In genomic region chr1:173870252-173871075, GRCh38 we compare ENCODE assay signal across 8 cellular contexts. TPM values are rescaled to one million over a fixed set of nuclear protein-coding genes. Genes with fewer than 3 reads are reported as not detected.
DNase-seq lines count a peak whose midpoint lies in the region; ATAC-seq and TF ChIP-seq lines count a peak whose summit lies in the region.

No MANE protein-coding gene starts in this region.

- peak overlapping the region; percentile 95 for H3K27ac ChIP-seq in lower lobe of right lung

- H3K4me1 Mint-ChIP-seq in T-helper 17 cell (peaks cover 47% of the 10 kb centered on the region), Calu3 (ENCODE audit: low read depth, unreplicated experiment) (peaks cover 8% of the 10 kb centered on the region)

- peak; percentile 31 for DNase-seq in BE2C
- no peak for DNase-seq in T-helper 17 cell
- DNase-seq in lower lobe of right lung = no peak
- DNase-seq in epidermal melanocyte (ENCODE audit: insufficient read length, low spot score) = no peak
- no peak for DNase-seq in Calu3
- no peak for DNase-seq in HK-2 (ENCODE audit: unreplicated experiment)
- no peak for DNase-seq in H4 (ENCODE audit: low spot score)

- H3K9me3 ChIP-seq in BE2C (no peaks in the 10 kb centered on the region), T-helper 17 cell (ENCODE audit: control insufficient read depth, low read length, poor library complexity, severe bottlenecking) (no peaks in the 10 kb centered on the region), lower lobe of right lung (no peaks in the 10 kb centered on the region)

- H3K27ac Mint-ChIP-seq in T-helper 17 cell (peak overlapping the region; percentile 92), Calu3 (ENCODE audit: unreplicated experiment) (no peak overlapping the region)

- H3K9me3 Mint-ChIP-seq in Calu3 (ENCODE audit: low read depth, unreplicated experiment) = no peaks in the 10 kb centered on the region

- H3K36me3 Mint-ChIP-seq in T-helper 17 cell (ENCODE audit: low read depth) (peaks cover 6% of the 10 kb centered on the region), Calu3 (ENCODE audit: insufficient read depth, unreplicated experiment) (peaks cover 37% of the 10 kb centered on the region)

- peak; percentile 63 for TF ChIP-seq POLR2A in GM19193 (IDR thresholded peaks at IDR 0.05; ENCODE audit: extremely low read depth, insufficient read depth, insufficient read length)

- no peak for TF ChIP-seq CTCF in BE2C (IDR thresholded peaks at IDR 0.05; ENCODE audit: low read depth, low read length)
- TF ChIP-seq CTCF in lower lobe of right lung (IDR thresholded peaks at IDR 0.05) = no peak
- no peak for TF ChIP-seq CTCF in Calu3 (IDR thresholded peaks at IDR 0.05; ENCODE audit: unreplicated experiment)

- peaks cover 22% of the 10 kb centered on the region for H3K36me3 ChIP-seq in BE2C
- peaks cover 28% of the 10 kb centered on the region for H3K36me3 ChIP-seq in lower lobe of right lung

- CTCF ChIA-PET in Calu3 (lab: Charles Lee) = no interaction called here

- H3K27me3 ChIP-seq in BE2C (no peaks in the 10 kb centered on the region), lower lobe of right lung (ENCODE audit: low read depth) (no peaks in the 10 kb centered on the region)

- H3K4me1 ChIP-seq in BE2C (peaks cover 12% of the 10 kb centered on the region), lower lobe of right lung (peaks cover 42% of the 10 kb centered on the region)

- H3K27me3 Mint-ChIP-seq in T-helper 17 cell (no peaks in the 10 kb centered on the region), Calu3 (ENCODE audit: unreplicated experiment) (peaks cover 13% of the 10 kb centered on the region)

- BruUV-seq in Calu3 (replicated peaks; lab: Mats Ljungman, UMichigan) = no TSS peak

- H3K4me3 Mint-ChIP-seq in T-helper 17 cell (peak overlapping the region; percentile 82), Calu3 (ENCODE audit: low read depth, unreplicated experiment) (no peak overlapping the region)

- ATAC-seq in T-helper 17 cell (no peak), lower lobe of right lung (no peak)

- intact Hi-C loops in lower lobe of right lung (cut with DNase I) (no loop called here), Calu3 (cut with micrococcal nuclease; ENCODE audit: unreplicated experiment) (no loop called here)

- peak overlapping the region; percentile 95 for H3K4me3 ChIP-seq in BE2C (ENCODE audit: low read depth, low read length)
- peak overlapping the region; percentile 12 for H3K4me3 ChIP-seq in lower lobe of right lung

RNA-seq across cellular contexts. Expression of gene ZBTB37, which starts 2.3 kb away (rescaled TPM):
- polyA plus RNA-seq in BE2C (2012; ENCODE audit: insufficient read depth, insufficient read length, low read depth) = 2.6 TPM
- 10 to 100 TPM; 14.7 to 15.4 TPM for total RNA-seq in T-helper 17 cell
- total RNA-seq in lower lobe of right lung = 15.6 TPM
- 10.9 and 11.7 TPM in 2 replicates for total RNA-seq in Calu3 (2022)
- 2.0 and 2.3 TPM in 2 replicates for total RNA-seq in H4 (2014; rRNA removed; shearing (Covaris generic))

RNA-seq across cellular contexts. Expression of gene GAS5, which starts 2.7 kb away (rescaled TPM):
- 577 TPM for polyA plus RNA-seq in BE2C (2012; ENCODE audit: insufficient read depth, insufficient read length, low read depth)
- 100 to 1,000 TPM; 604 to 736 TPM for total RNA-seq in T-helper 17 cell
- total RNA-seq in lower lobe of right lung = 282 TPM
- total RNA-seq in Calu3 (2022) = 345 and 367 TPM in 2 replicates
- 335 and 341 TPM in 2 replicates for total RNA-seq in H4 (2014; rRNA removed; shearing (Covaris generic))

RNA-seq across cellular contexts. Expression of gene CENPL, which starts 45.8 kb away (rescaled TPM):
- 4.1 TPM for polyA plus RNA-seq in BE2C (2012; ENCODE audit: insufficient read depth, insufficient read length, low read depth)
- total RNA-seq in T-helper 17 cell = 1 to 10 TPM; 4.7 to 7.1 TPM
- 6.9 TPM for total RNA-seq in lower lobe of right lung
- 30.3 and 31.2 TPM in 2 replicates for total RNA-seq in Calu3 (2022)
- total RNA-seq in H4 (2014; rRNA removed; shearing (Covaris generic)) = 25.0 and 27.6 TPM in 2 replicates

RNA-seq across cellular contexts. Expression of gene DARS2, which starts 46.0 kb away (rescaled TPM):
- 8.0 TPM for polyA plus RNA-seq in BE2C (2012; ENCODE audit: insufficient read depth, insufficient read length, low read depth)
- 1 to 10 TPM; 4.0 to 5.3 TPM for total RNA-seq in T-helper 17 cell
- 17.1 TPM for total RNA-seq in lower lobe of right lung
- total RNA-seq in Calu3 (2022) = 48.4 and 56.3 TPM in 2 replicates
- 24.7 and 27.8 TPM in 2 replicates for total RNA-seq in H4 (2014; rRNA removed; shearing (Covaris generic))

RNA-seq across cellular contexts. Expression of gene SERPINC1, which starts 46.7 kb away (rescaled TPM):
- polyA plus RNA-seq in BE2C (2012; ENCODE audit: insufficient read depth, insufficient read length, low read depth) = not detected
- total RNA-seq in T-helper 17 cell = not detected
- 0.30 TPM for total RNA-seq in lower lobe of right lung
- 0.59 TPM in 1 of 2 replicates, not detected in the other for total RNA-seq in Calu3 (2022)
- not detected in 2 replicates for total RNA-seq in H4 (2014; rRNA removed; shearing (Covaris generic))
